25 cellular contexts compared by ENCODE assay signal in the genomic region with DNA sequence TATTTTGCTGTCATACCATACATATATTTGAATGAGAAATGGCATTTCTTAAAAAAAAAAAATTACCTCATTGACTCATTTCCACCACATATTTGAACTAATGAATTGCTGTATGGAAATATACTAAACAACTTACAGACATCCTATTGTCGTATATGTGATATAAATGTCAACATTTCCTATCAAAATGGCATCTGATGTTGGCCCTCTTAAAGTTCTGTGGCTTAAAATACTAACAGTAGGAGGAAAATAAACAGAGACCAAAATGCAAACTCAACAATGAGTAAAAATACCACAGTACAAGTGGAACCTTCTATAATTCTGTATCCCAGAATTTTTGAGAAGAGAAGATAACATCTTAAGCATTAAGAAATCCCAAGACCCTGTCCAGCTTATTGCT.
A peak's percentile ranks its signal among the peaks of the same experiment; 100 is the strongest.
DNase-seq lines count a peak whose midpoint lies in the region; ATAC-seq and TF ChIP-seq lines count a peak whose summit lies in the region.
"Had no signal": no experiment of that assay in that cellular context is flagged by ENCODE, and none has a peak within 500 bp of the region (broad histone marks: within the 10 kb centered on the region; RNA-seq: fewer than 3 reads in every experiment).

No MANE protein-coding gene starts in this region.

- H2AFZ ChIP-seq in OCI-LY1 (ENCODE audit: low read length) (no peak overlapping the region), neural progenitor cell (replicated peaks) (no peak overlapping the region)
- H2AFZ ChIP-seq: GM23248 had no signal

- H3F3A ChIP-seq in OCI-LY1 (ENCODE audit: insufficient read depth, low read length) (no peaks in the 10 kb centered on the region), neural progenitor cell (ENCODE audit: low read depth) (peaks cover 81% of the 10 kb centered on the region)

- H3K4me2 ChIP-seq in OCI-LY1 (ENCODE audit: low read length) (0 out of 2 replicates have a peak overlapping the region, but pooled peaks have one; percentile 8), neural progenitor cell (peak overlapping the region; percentile 70)
- H3K4me2 ChIP-seq: A549 had no signal

- H3K36me3 Mint-ChIP-seq in neural progenitor cell = peaks cover 34% of the 10 kb centered on the region

- no peaks in the 10 kb centered on the region for H3K9me2 ChIP-seq in OCI-LY1 (ENCODE audit: low read depth, low read length)

- H3K27me3 Mint-ChIP-seq in neural progenitor cell (ENCODE audit: insufficient read depth, low read depth) = peaks cover 4% of the 10 kb centered on the region
- H3K27me3 Mint-ChIP-seq: CD4-positive, alpha-beta memory T cell had no signal

- peaks cover 27% of the 10 kb centered on the region for H3K9me3 Mint-ChIP-seq in neural progenitor cell

- H3K4me3 ChIP-seq in GM12865 (ENCODE audit: low read depth, low read length) (peak overlapping the region; percentile 50), OCI-LY1 (ENCODE audit: low read depth, low read length, poor library complexity, severe bottlenecking) (no peak overlapping the region), ectodermal cell (ENCODE audit: insufficient read depth, low read depth, low read length) (no peak overlapping the region), neural progenitor cell (peak overlapping the region; percentile 35)
- H3K4me3 ChIP-seq: A549; BLaER1 treated with 17β-estradiol and CSF1 and Interleukin-3, amounts not matched to agents 10 nM and 100 nM; GM23248 had no signal

- peaks cover 22% of the 10 kb centered on the region for H3K4me1 ChIP-seq in OCI-LY1 (ENCODE audit: insufficient read depth, low read length, severe bottlenecking)
- H3K4me1 ChIP-seq in ectodermal cell (ENCODE audit: control insufficient read depth, insufficient read depth, low read length) = peaks cover 43% of the 10 kb centered on the region
- peaks cover 73% of the 10 kb centered on the region for H3K4me1 ChIP-seq in neural progenitor cell
- H3K4me1 ChIP-seq: A549 had no signal

- H3K4me1 Mint-ChIP-seq in neural progenitor cell = peaks cover 57% of the 10 kb centered on the region

- H3K27ac Mint-ChIP-seq in neural progenitor cell = no peak overlapping the region

- H3K36me3 ChIP-seq in OCI-LY1 (ENCODE audit: insufficient read depth, low read length) = peaks cover 10% of the 10 kb centered on the region
- H3K36me3 ChIP-seq in ectodermal cell (ENCODE audit: control insufficient read depth, insufficient read depth, low read length) = no peaks in the 10 kb centered on the region
- H3K36me3 ChIP-seq in neural progenitor cell = peaks cover 5% of the 10 kb centered on the region

- H3K27me3 ChIP-seq in OCI-LY1 (ENCODE audit: insufficient read depth, low read length) (no peaks in the 10 kb centered on the region), ectodermal cell (ENCODE audit: control insufficient read depth, insufficient read depth, low read length, poor library complexity, severe bottlenecking) (no peaks in the 10 kb centered on the region), neural progenitor cell (no peaks in the 10 kb centered on the region)
- H3K27me3 ChIP-seq: BLaER1 treated with 17β-estradiol and CSF1 and Interleukin-3, amounts not matched to agents 10 nM and 100 nM had no signal

- no peaks in the 10 kb centered on the region for H3K79me2 ChIP-seq in OCI-LY1 (ENCODE audit: insufficient read depth, low read length)
- H3K79me2 ChIP-seq in neural progenitor cell (ENCODE audit: low read depth) = peaks cover 100% of the 10 kb centered on the region

- no peak for ATAC-seq in GM18867 (IDR thresholded peaks at IDR 0.05; ENCODE audit: unreplicated experiment)
- ATAC-seq: A549, Panc1 had no signal

- DNase-seq in GM12865 (ENCODE audit: low read depth) (no peak), neural progenitor cell (ENCODE audit: low spot score) (no peak), C1 segment of cervical spinal cord (lab: John Stamatoyannopoulos, UW) (no peak), caudate nucleus (lab: John Stamatoyannopoulos, UW) (no peak)
- DNase-seq: AML-193; CD4-positive, alpha-beta memory T cell; COR-L47; GM23248; H9; IMR-90; KG1; NCI-H1048; NCI-H1417 treated with DMSO at 0.1 percent for 48 hours; NCI-H1694 treated with DMSO at 0.1 percent for 48 hours; NCI-H2081; NCI-H2227 treated with DMSO at 0.1 percent for 48 hours; NCI-H526 treated with DMSO at 0.1 percent for 48 hours; SHP77 treated with DMSO at 0.1 percent for 48 hours had no signal

- no peak overlapping the region for H3K4me3 Mint-ChIP-seq in neural progenitor cell

- H3K27ac ChIP-seq in OCI-LY1 (ENCODE audit: low read depth, low read length, poor library complexity, severe bottlenecking) (no peak overlapping the region), ectodermal cell (ENCODE audit: insufficient read depth, low read depth, low read length, poor library complexity, severe bottlenecking) (peak overlapping the region; percentile 5), neural progenitor cell (peak overlapping the region; percentile 40), caudate nucleus (ENCODE audit: low read depth, low read length) (no peak overlapping the region)
- H3K27ac ChIP-seq: A549; BLaER1 treated with 17β-estradiol and CSF1 and Interleukin-3, amounts not matched to agents 10 nM and 100 nM; GM23248; RWPE1 had no signal

- H3K9me3 ChIP-seq in OCI-LY1 (ENCODE audit: low read length) (peaks cover 3% of the 10 kb centered on the region; the same call in 1 of the 2 replicates), ectodermal cell (ENCODE audit: control insufficient read depth, low read length) (no peaks in the 10 kb centered on the region), neural progenitor cell (ENCODE audit: low read depth) (no peaks in the 10 kb centered on the region)
- H3K9me3 ChIP-seq: A549 had no signal

- H4K20me1 ChIP-seq in OCI-LY1 (ENCODE audit: insufficient read depth, low read length) (no peaks in the 10 kb centered on the region), neural progenitor cell (ENCODE audit: low read depth) (peaks cover 93% of the 10 kb centered on the region)

- H3K9ac ChIP-seq in OCI-LY1 (ENCODE audit: low read length) = no peak overlapping the region
- no peak overlapping the region for H3K9ac ChIP-seq in neural progenitor cell
- H3K9ac ChIP-seq: BLaER1 treated with 17β-estradiol and CSF1 and Interleukin-3, amounts not matched to agents 10 nM and 100 nM; GM23248 had no signal

- TF ChIP-seq CTCF in GM12865 (IDR thresholded peaks at IDR 0.05; ENCODE audit: insufficient read depth, low read depth, low read length, missing control alignments) (no peak), OCI-LY1 (IDR thresholded peaks at IDR 0.05; ENCODE audit: low read length) (no peak), neural progenitor cell (IDR thresholded peaks at IDR 0.05) (no peak)

- no CpG with 5 or more reads among the region's 1 CpG for WGBS in ectodermal cell, 2 experiments

Comparison
In these comparisons a context has a peak if more than half of its experiments do, and no peak if none do; other contexts are left out.
1. H3K4me3 ChIP-seq: peak in GM12865 (single experiment) and neural progenitor cell (single experiment); none in OCI-LY1 (single experiment) and ectodermal cell (single experiment).
2. H3K27ac ChIP-seq: peak in ectodermal cell (single experiment) and neural progenitor cell (single experiment); none in OCI-LY1 (single experiment) and caudate nucleus (single experiment).